Comparison of ENCODE assay signal across 40 cellular contexts in genomic region chr3:169907944-169908343, GRCh38. TPM values are rescaled to one million over a fixed set of nuclear protein-coding genes. Genes with fewer than 3 reads are reported as not detected.
"Had no signal": no experiment of that assay in that cellular context is flagged by ENCODE, and none has a peak within 500 bp of the region (broad histone marks: within the 10 kb centered on the region; RNA-seq: fewer than 3 reads in every experiment).

No MANE protein-coding gene starts in this region.

- H3K9me3 Mint-ChIP-seq: activated CD4-positive, alpha-beta T cell treated with anti-CD3 and anti-CD28 coated beads, Interleukin-2, amount 10 ng/mL, durations not matched to agents 7 days and 5 days; activated T-cell treated with anti-CD3 and anti-CD28 coated beads, Interleukin-2, amount 50 U/mL, for 4 hours; activated T-helper 17 cell treated with anti-CD3 and anti-CD28 coated beads, Interleukin-2, amount 50 U/mL, for 72 hours; central memory CD8-positive, alpha-beta T cell had no signal

- ATAC-seq: activated CD8-positive, alpha-beta T cell treated with anti-CD3 and anti-CD28 coated beads for 36 hours; activated T-cell treated with anti-CD3 and anti-CD28 coated beads, Interleukin-2, amount 50 U/mL, for 4 hours; activated T-helper 17 cell treated with anti-CD3 and anti-CD28 coated beads, Interleukin-2, amount 50 U/mL, for 72 hours; effector memory CD8-positive, alpha-beta T cell; gastroesophageal sphincter; heart right ventricle; WTC11 had no signal

- H3K36me3 Mint-ChIP-seq: brain had no signal

- H3K36me3 ChIP-seq: ascending aorta, breast epithelium, esophagus squamous epithelium, gastroesophageal sphincter, heart right ventricle had no signal

- H3K27ac ChIP-seq: ascending aorta, breast epithelium, epithelial cell of prostate, esophagus squamous epithelium, gastroesophageal sphincter, heart right ventricle, VCaP had no signal

- H3K9me3 ChIP-seq: ascending aorta, breast epithelium, esophagus squamous epithelium, gastroesophageal sphincter, heart right ventricle had no signal

- DNase-seq: activated CD4-positive, alpha-beta T cell treated with anti-CD3 and anti-CD28 coated beads for 1 hour; activated CD4-positive, alpha-beta T cell treated with anti-CD3 and anti-CD28 coated beads for 4 hours; activated CD4-positive, alpha-beta T cell treated with anti-CD3 and anti-CD28 coated beads, Interleukin-2, amount 10 ng/mL, durations not matched to agents 7 days and 5 days; activated CD4-positive, alpha-beta T cell treated with anti-CD3 and anti-CD28 coated beads, Interleukin-2, amount 50 U/mL, for 4 hours; activated CD8-positive, alpha-beta memory T cell treated with anti-CD3 and anti-CD28 coated beads for 24 hours; activated CD8-positive, alpha-beta T cell treated with anti-CD3 and anti-CD28 coated beads for 36 hours; activated effector memory CD4-positive, alpha-beta T cell treated with Interleukin-2 at 50 U/mL for 16 hours; activated gamma-delta T cell treated with Interleukin-2 at 50 U/mL for 16 hours; activated naive CD4-positive, alpha-beta T cell treated with anti-CD3 and anti-CD28 coated beads, Interleukin-2, amount 50 U/mL, for 16 hours; activated naive CD4-positive, alpha-beta T cell treated with Interleukin-2 at 50 U/mL for 16 hours; activated T-cell treated with anti-CD3 and anti-CD28 coated beads, Interleukin-2, amount 50 U/mL, for 4 hours; cortex of kidney; dermis blood vessel endothelial cell; effector CD4-positive, alpha-beta T cell; effector memory CD8-positive, alpha-beta T cell; esophagus squamous epithelium; foreskin melanocyte; heart right ventricle; T-helper 2 cell had no signal

- H3K27me3 ChIP-seq: ascending aorta, breast epithelium, gastroesophageal sphincter, heart right ventricle had no signal

- H3K4me3 Mint-ChIP-seq: activated CD4-positive, alpha-beta T cell treated with anti-CD3 and anti-CD28 coated beads, Interleukin-2, amount 10 ng/mL, durations not matched to agents 7 days and 5 days; activated CD8-positive, alpha-beta T cell treated with anti-CD3 and anti-CD28 coated beads for 36 hours; activated naive CD8-positive, alpha-beta T cell; activated T-cell treated with anti-CD3 and anti-CD28 coated beads, Interleukin-2, amount 50 U/mL, for 4 hours; activated T-helper 17 cell treated with anti-CD3 and anti-CD28 coated beads, Interleukin-2, amount 50 U/mL, for 72 hours; brain; central memory CD8-positive, alpha-beta T cell; effector memory CD8-positive, alpha-beta T cell; WTC11 had no signal

- H3K4me3 ChIP-seq: ascending aorta, breast epithelium, esophagus squamous epithelium, gastroesophageal sphincter, heart right ventricle had no signal

- H3K4me1 ChIP-seq: ascending aorta, breast epithelium, gastroesophageal sphincter had no signal

- FAIRE-seq: colon, endometrium, endothelial cell of umbilical vein, TTC549 had no signal

- H3K27ac Mint-ChIP-seq: activated CD4-positive, alpha-beta T cell treated with anti-CD3 and anti-CD28 coated beads, Interleukin-2, amount 10 ng/mL, durations not matched to agents 7 days and 5 days; activated CD8-positive, alpha-beta T cell treated with anti-CD3 and anti-CD28 coated beads for 36 hours; activated naive CD8-positive, alpha-beta T cell; activated T-helper 17 cell treated with anti-CD3 and anti-CD28 coated beads, Interleukin-2, amount 50 U/mL, for 72 hours; brain; effector memory CD8-positive, alpha-beta T cell; WTC11 had no signal

- H3K4me1 Mint-ChIP-seq: activated CD4-positive, alpha-beta T cell treated with anti-CD3 and anti-CD28 coated beads, Interleukin-2, amount 10 ng/mL, durations not matched to agents 7 days and 5 days; activated T-helper 17 cell treated with anti-CD3 and anti-CD28 coated beads, Interleukin-2, amount 50 U/mL, for 72 hours; central memory CD8-positive, alpha-beta T cell had no signal

RNA-seq across cellular contexts. Expression of gene SAMD7, which starts 3.4 kb away (rescaled TPM):
- total RNA-seq: activated CD4-positive, alpha-beta T cell treated with anti-CD3 and anti-CD28 coated beads, Interleukin-2, amount 10 ng/mL, durations not matched to agents 7 days and 5 days; activated CD8-positive, alpha-beta T cell treated with anti-CD3 and anti-CD28 coated beads for 36 hours; activated T-cell treated with anti-CD3 and anti-CD28 coated beads, Interleukin-2, amount 50 U/mL, for 4 hours; activated T-helper 17 cell treated with anti-CD3 and anti-CD28 coated beads, Interleukin-2, amount 50 U/mL, for 72 hours; ascending aorta; cardiac septum; chondrocyte; dermis blood vessel endothelial cell; endothelial cell of umbilical vein; esophagus squamous epithelium; fibroblast of lung; fibroblast of villous mesenchyme; gastroesophageal sphincter; glomerular endothelial cell; T-helper 1 cell treated with Interleukin-12 subunit alpha and Interleukin-12 subunit beta and Interleukin-4 antibody, amounts not matched to agents 30 ng/mL and 1 ng/mL, for 36 hours; WTC11 had no signal
- polyA plus RNA-seq: endothelial cell of umbilical vein, esophagus, fibroblast of lung, heart right ventricle had no signal

RNA-seq across cellular contexts. Expression of gene LRRC31, which starts 38.2 kb away (rescaled TPM):
- total RNA-seq: activated CD4-positive, alpha-beta T cell treated with anti-CD3 and anti-CD28 coated beads, Interleukin-2, amount 10 ng/mL, durations not matched to agents 7 days and 5 days; activated CD8-positive, alpha-beta T cell treated with anti-CD3 and anti-CD28 coated beads for 36 hours; activated T-cell treated with anti-CD3 and anti-CD28 coated beads, Interleukin-2, amount 50 U/mL, for 4 hours; activated T-helper 17 cell treated with anti-CD3 and anti-CD28 coated beads, Interleukin-2, amount 50 U/mL, for 72 hours; ascending aorta; cardiac septum; chondrocyte; dermis blood vessel endothelial cell; endothelial cell of umbilical vein; esophagus squamous epithelium; fibroblast of lung; fibroblast of villous mesenchyme; glomerular endothelial cell; heart right ventricle; T-helper 1 cell treated with Interleukin-12 subunit alpha and Interleukin-12 subunit beta and Interleukin-4 antibody, amounts not matched to agents 30 ng/mL and 1 ng/mL, for 36 hours; WTC11 had no signal
- polyA plus RNA-seq: endothelial cell of umbilical vein, esophagus, fibroblast of lung, heart right ventricle had no signal
